ENCODE assay signal across 8 cellular contexts in genomic region chr1:93701619-93702018, GRCh38. TPM values are rescaled to one million over a fixed set of nuclear protein-coding genes. Genes with fewer than 3 reads are reported as not detected.
DNase-seq lines count a peak whose midpoint lies in the region; ATAC-seq, FAIRE-seq and TF ChIP-seq lines count a peak whose summit lies in the region.

No MANE protein-coding gene starts in this region.

- H3K36me3 Mint-ChIP-seq in astrocyte (ENCODE audit: low read depth, unreplicated experiment): no peaks in the 10 kb centered on the region
- no peaks in the 10 kb centered on the region for H3K36me3 Mint-ChIP-seq in naive thymus-derived CD4-positive, alpha-beta T cell

- in situ Hi-C loops in G401 (cut with HindIII; ENCODE audit: low sequenced_read_pairs): no loop called here

- H3K9me3 ChIP-seq in HEK293 (ENCODE audit: control insufficient read depth, insufficient read depth, low read depth, low read length): no peaks in the 10 kb centered on the region
- no peaks in the 10 kb centered on the region for H3K9me3 ChIP-seq in astrocyte (ENCODE audit: insufficient read depth, low read depth, low read length)
- H3K9me3 ChIP-seq in lower lobe of right lung: no peaks in the 10 kb centered on the region
- no peaks in the 10 kb centered on the region for H3K9me3 ChIP-seq in naive thymus-derived CD4-positive, alpha-beta T cell (ENCODE audit: control insufficient read depth in 2 of 3, low read length in 3 of 3)

- peak overlapping the region; percentile 43 for H2AFZ ChIP-seq in astrocyte (ENCODE audit: low read depth, low read length)

- DNase-seq in AG08396 (ENCODE audit: low spot score) (peak; percentile 92), astrocyte (ENCODE audit: low read depth) (peak; percentile 100), lower lobe of right lung (no peak), G401 (ENCODE audit: low spot score) (no peak)
- DNase-seq in naive thymus-derived CD4-positive, alpha-beta T cell: no peak
- no peak for DNase-seq in activated CD4-positive, alpha-beta T cell treated with anti-CD3 and anti-CD28 coated beads for 4 hours

- peaks cover 29% of the 10 kb centered on the region for H3K4me1 Mint-ChIP-seq in astrocyte (ENCODE audit: low read depth, unreplicated experiment)
- H3K4me1 Mint-ChIP-seq in naive thymus-derived CD4-positive, alpha-beta T cell: peaks cover 0 to 6% (median 0%) of the 10 kb centered on the region in 7 donors

- no peaks in the 10 kb centered on the region for H4K20me1 ChIP-seq in astrocyte (ENCODE audit: insufficient read depth, low read length)

- H3K27ac Mint-ChIP-seq in astrocyte (ENCODE audit: unreplicated experiment): peak overlapping the region; percentile 93
- no peak overlapping the region for H3K27ac Mint-ChIP-seq in naive thymus-derived CD4-positive, alpha-beta T cell

- peak overlapping the region; percentile 36 for H3K4me2 ChIP-seq in astrocyte (ENCODE audit: low read length)

- POLR2A ChIA-PET in HEK293 (lab: Yijun Ruan, JAX): interaction anchor here (1.2 kb wide), 1 partner anchor 20 kb away, joined by 6 read pairs; the partner anchor contains the start of gene BCAR3
- POLR2A ChIA-PET in naive thymus-derived CD4-positive, alpha-beta T cell (lab: Charles Lee): no interaction called here

- H3K27ac ChIP-seq in HEK293 (ENCODE audit: extremely low read depth, low read depth, low read length): no peak overlapping the region
- peak overlapping the region; percentile 98 for H3K27ac ChIP-seq in astrocyte (ENCODE audit: low read depth, low read length)
- H3K27ac ChIP-seq in lower lobe of right lung: no peak overlapping the region
- H3K27ac ChIP-seq in naive thymus-derived CD4-positive, alpha-beta T cell (ENCODE audit: low read depth, low read length): no peak overlapping the region

- no peak overlapping the region for H3K4me3 Mint-ChIP-seq in astrocyte (ENCODE audit: unreplicated experiment)
- H3K4me3 Mint-ChIP-seq in naive thymus-derived CD4-positive, alpha-beta T cell: no peak overlapping the region

- H3K9me3 Mint-ChIP-seq in astrocyte (ENCODE audit: unreplicated experiment): no peaks in the 10 kb centered on the region
- no peaks in the 10 kb centered on the region for H3K9me3 Mint-ChIP-seq in naive thymus-derived CD4-positive, alpha-beta T cell

- no peaks in the 10 kb centered on the region for H3K27me3 ChIP-seq in astrocyte (ENCODE audit: insufficient read depth, low read length)
- H3K27me3 ChIP-seq in lower lobe of right lung (ENCODE audit: low read depth): no peaks in the 10 kb centered on the region
- H3K27me3 ChIP-seq in naive thymus-derived CD4-positive, alpha-beta T cell (ENCODE audit: control insufficient read depth in 2 of 2, insufficient read depth in 2 of 2, low read length in 2 of 2): no peaks in the 10 kb centered on the region

- H3K4me3 ChIP-seq in HEK293 (ENCODE audit: low read depth, low read length) (no peak overlapping the region), astrocyte (ENCODE audit: insufficient read depth, low read depth, low read length) (no peak overlapping the region), lower lobe of right lung (no peak overlapping the region)
- no peak overlapping the region for H3K4me3 ChIP-seq in naive thymus-derived CD4-positive, alpha-beta T cell (ENCODE audit: low read length)

- peak; percentile 97 for FAIRE-seq in astrocyte (lab: Jason Lieb, UNC)

- CTCF ChIA-PET in HEK293 (lab: Yijun Ruan, JAX): interaction anchor here (1.2 kb wide), 1 partner anchor 143 kb away, joined by 5 read pairs; no protein-coding TSS in a partner anchor
- CTCF ChIA-PET in naive thymus-derived CD4-positive, alpha-beta T cell (lab: Charles Lee): no interaction called here

- TF ChIP-seq CTCF in HEK293 (tag by site-specific recombination; IDR thresholded peaks at IDR 0.05) (no peak), astrocyte (IDR thresholded peaks at IDR 0.05; ENCODE audit: insufficient read depth, low read depth, low read length) (no peak), lower lobe of right lung (IDR thresholded peaks at IDR 0.05) (no peak)

- intact Hi-C loops in lower lobe of right lung (cut with DNase I): no loop called here
- intact Hi-C loops in naive thymus-derived CD4-positive, alpha-beta T cell (cut with micrococcal nuclease): no loop called here

- H3K79me2 ChIP-seq in astrocyte (ENCODE audit: insufficient read depth, low read length): no peaks in the 10 kb centered on the region

- H3K36me3 ChIP-seq in HEK293 (ENCODE audit: control insufficient read depth in 2 of 2, insufficient read depth in 1 of 2, low read length in 2 of 2) (no peaks in the 10 kb centered on the region), astrocyte (ENCODE audit: insufficient read depth, low read length) (no peaks in the 10 kb centered on the region), lower lobe of right lung (no peaks in the 10 kb centered on the region)
- H3K36me3 ChIP-seq in naive thymus-derived CD4-positive, alpha-beta T cell (ENCODE audit: control insufficient read depth in 2 of 3, insufficient read depth in 3 of 3, low read length in 3 of 3): no peaks in the 10 kb centered on the region

- no peaks in the 10 kb centered on the region for H3K27me3 Mint-ChIP-seq in astrocyte (ENCODE audit: low read depth, unreplicated experiment)
- H3K27me3 Mint-ChIP-seq in naive thymus-derived CD4-positive, alpha-beta T cell: no peaks in the 10 kb centered on the region

- H3K4me1 ChIP-seq in HEK293 (ENCODE audit: control insufficient read depth, insufficient read depth, low read length) (no peaks in the 10 kb centered on the region), astrocyte (ENCODE audit: insufficient read depth, low read length) (peaks cover 22% of the 10 kb centered on the region), lower lobe of right lung (peaks cover 22% of the 10 kb centered on the region)
- H3K4me1 ChIP-seq in naive thymus-derived CD4-positive, alpha-beta T cell (ENCODE audit: control insufficient read depth in 2 of 2, insufficient read depth in 2 of 2, low read length in 2 of 2): no peaks in the 10 kb centered on the region

- ATAC-seq in lower lobe of right lung (peak; percentile 65 to 67), GM19324 (IDR thresholded peaks at IDR 0.05; ENCODE audit: low FRiP score, unreplicated experiment) (no peak)
- no peak for ATAC-seq in naive thymus-derived CD4-positive, alpha-beta T cell

- peak overlapping the region; percentile 72 for H3K9ac ChIP-seq in astrocyte (ENCODE audit: low read length)

TF ChIP-seq in HEK293, 187 proteins besides CTCF, POLR2A, EP300 and RAD21:
- TF ChIP-seq ZFP41 (tag by site-specific recombination; IDR thresholded peaks at IDR 0.05; ENCODE audit: borderline replicate concordance) (no peak), ZNF585B (tag by site-specific recombination; IDR thresholded peaks at IDR 0.05) (peak; percentile 71), KLF17 (tag by site-specific recombination; IDR thresholded peaks at IDR 0.05) (peak; percentile 93)

RNA-seq across cellular contexts. Expression of gene BCAR3, which starts 20.0 kb away (rescaled TPM):
- total RNA-seq in astrocyte: 30.0 and 31.1 TPM in 2 replicates
- total RNA-seq in lower lobe of right lung: 24.9 TPM
- 1 to 10 TPM in 1 of 5 experiments, under 1 TPM in 4; 0.75 to 1.7 (median 0.85) TPM for total RNA-seq in naive thymus-derived CD4-positive, alpha-beta T cell
- polyA plus RNA-seq in naive thymus-derived CD4-positive, alpha-beta T cell: under 1 TPM; 0.22 to 0.31 TPM
- total RNA-seq in G401 (2014; rRNA removed; shearing (Covaris generic)): 2.3 and 3.3 TPM in 2 replicates

Comparison
In these comparisons a context has a peak if more than half of its experiments do, and no peak if none do; other contexts are left out.
1. DNase-seq: peak in AG08396 (single experiment) and astrocyte (single experiment); none in lower lobe of right lung (single experiment), naive thymus-derived CD4-positive, alpha-beta T cell (0 of 9), activated CD4-positive, alpha-beta T cell treated with anti-CD3 and anti-CD28 coated beads for 4 hours (0 of 2) and G401 (single experiment).
2. ATAC-seq: peak in lower lobe of right lung (2 of 2); none in naive thymus-derived CD4-positive, alpha-beta T cell (single experiment) and GM19324 (single experiment).